Comparison of ENCODE assay signal across 34 cellular contexts in the genomic region with DNA sequence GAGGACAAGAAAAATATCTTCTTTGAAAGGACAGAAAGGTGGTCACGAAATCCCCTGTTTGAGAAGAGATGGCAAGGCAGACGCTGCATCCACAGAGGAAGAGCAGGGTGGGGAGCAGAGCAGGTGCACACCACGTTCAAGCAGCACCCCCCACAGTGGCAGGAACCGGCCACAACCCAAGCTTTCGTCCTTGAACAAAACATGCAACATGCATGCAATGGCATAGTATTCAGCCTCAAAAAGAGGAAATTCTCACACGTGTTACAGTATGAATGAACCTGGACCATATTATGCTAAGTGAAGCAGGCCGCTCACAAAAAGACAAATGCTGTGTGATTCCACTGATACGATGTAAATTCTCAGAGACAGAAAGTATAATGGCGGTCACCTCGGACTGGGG. TPM values are rescaled to one million over a fixed set of nuclear protein-coding genes. Genes with fewer than 3 reads are reported as not detected.
"Had no signal": no experiment of that assay in that cellular context is flagged by ENCODE, and none has a peak within 500 bp of the region (broad histone marks: within the 10 kb centered on the region; RNA-seq: fewer than 3 reads in every experiment).

No MANE protein-coding gene starts in this region.

- H3K4me3 Mint-ChIP-seq: activated CD4-positive, alpha-beta T cell treated with anti-CD3 and anti-CD28 coated beads for 36 hours; activated CD4-positive, alpha-beta T cell treated with anti-CD3 and anti-CD28 coated beads, Interleukin-2, amount 10 ng/mL, durations not matched to agents 7 days and 5 days; activated CD8-positive, alpha-beta T cell treated with anti-CD3 and anti-CD28 coated beads, Interleukin-2, amount 10 ng/mL, durations not matched to agents 7 days and 5 days; activated naive CD4-positive, alpha-beta T cell treated with anti-CD3 and anti-CD28 coated beads, Interleukin-2, amount 50 U/mL, for 24 hours; activated naive CD8-positive, alpha-beta T cell treated with anti-CD3 and anti-CD28 coated beads, Interleukin-2, amount 10 ng/mL, durations not matched to agents 7 days and 5 days; activated T-cell treated with anti-CD3 and anti-CD28 coated beads, Interleukin-2, amount 50 U/mL, for 24 hours; T-helper 1 cell treated with Interleukin-12 subunit alpha and Interleukin-12 subunit beta and Interleukin-4 antibody, amounts not matched to agents 30 μg/mL and 1 μg/mL, for 36 hours; T-helper 2 cell treated with Interferon-gamma antibody and Interleukin-4, amounts not matched to agents 5 μg/mL and 100 μg/mL, for 36 hours; WTC11 had no signal

- H3K4me3 ChIP-seq: ascending aorta, cardiac muscle cell, SJCRH30, SK-N-MC had no signal

- H3K9me3 ChIP-seq: ascending aorta had no signal

- H3K36me3 ChIP-seq: ascending aorta, cardiac muscle cell, SJCRH30 had no signal

- H3K27me3 ChIP-seq: ascending aorta, cardiac muscle cell had no signal

- H3K4me1 Mint-ChIP-seq: activated CD4-positive, alpha-beta T cell treated with anti-CD3 and anti-CD28 coated beads for 36 hours; activated CD4-positive, alpha-beta T cell treated with anti-CD3 and anti-CD28 coated beads, Interleukin-2, amount 10 ng/mL, durations not matched to agents 7 days and 5 days; activated naive CD4-positive, alpha-beta T cell treated with anti-CD3 and anti-CD28 coated beads, Interleukin-2, amount 50 U/mL, for 24 hours; WTC11 had no signal

- DNase-seq: activated CD4-positive, alpha-beta T cell treated with anti-CD3 and anti-CD28 coated beads, Interleukin-2, amount 10 ng/mL, durations not matched to agents 7 days and 5 days; activated CD4-positive, alpha-beta T cell treated with anti-CD3 and anti-CD28 coated beads, Interleukin-2, amount 50 U/mL, for 48 hours; activated CD8-positive, alpha-beta T cell treated with anti-CD3 and anti-CD28 coated beads, Interleukin-2, amount 10 ng/mL, durations not matched to agents 7 days and 5 days; activated gamma-delta T cell; activated naive CD4-positive, alpha-beta T cell treated with Interleukin-2 at 50 U/mL for 16 hours; activated naive CD8-positive, alpha-beta T cell treated with anti-CD3 and anti-CD28 coated beads, Interleukin-2, amount 10 ng/mL, durations not matched to agents 7 days and 5 days; activated T-cell treated with anti-CD3 and anti-CD28 coated beads, Interleukin-2, amount 50 U/mL, for 24 hours; amygdala; KG1; NCI-H1092 treated with DMSO at 0.1 percent for 48 hours; NCI-H1417; NCI-H146; NCI-H187; NCI-H2029 treated with DMSO at 0.1 percent for 48 hours; NCI-H2107; NCI-H2171; NCI-H510A; NCI-H526; NCI-H748 treated with DMSO at 0.1 percent for 48 hours; OCI-M1; SHP77; SJCRH30 had no signal

- H3K27ac Mint-ChIP-seq: activated CD4-positive, alpha-beta T cell treated with anti-CD3 and anti-CD28 coated beads for 36 hours; activated CD4-positive, alpha-beta T cell treated with anti-CD3 and anti-CD28 coated beads, Interleukin-2, amount 10 ng/mL, durations not matched to agents 7 days and 5 days; activated CD8-positive, alpha-beta T cell treated with anti-CD3 and anti-CD28 coated beads, Interleukin-2, amount 10 ng/mL, durations not matched to agents 7 days and 5 days; activated naive CD4-positive, alpha-beta T cell treated with anti-CD3 and anti-CD28 coated beads, Interleukin-2, amount 50 U/mL, for 24 hours; activated naive CD8-positive, alpha-beta T cell treated with anti-CD3 and anti-CD28 coated beads, Interleukin-2, amount 10 ng/mL, durations not matched to agents 7 days and 5 days; activated T-cell treated with anti-CD3 and anti-CD28 coated beads, Interleukin-2, amount 50 U/mL, for 24 hours; activated T-helper 2 cell treated with anti-CD3 and anti-CD28 coated beads, Interferon-gamma antibody, Interleukin-2, Interleukin-4, amounts not matched to agents 10 μg/mL and 5 μg/mL and 100 μg/mL, durations not matched to agents 14 hours and 24 hours and 36 hours; T-helper 1 cell treated with Interleukin-12 subunit alpha and Interleukin-12 subunit beta and Interleukin-4 antibody, amounts not matched to agents 30 μg/mL and 1 μg/mL, for 36 hours; T-helper 2 cell treated with Interferon-gamma antibody and Interleukin-4, amounts not matched to agents 5 μg/mL and 100 μg/mL, for 36 hours; WTC11 had no signal

- H3K36me3 Mint-ChIP-seq: activated naive CD8-positive, alpha-beta T cell treated with anti-CD3 and anti-CD28 coated beads, Interleukin-2, amount 10 ng/mL, durations not matched to agents 7 days and 5 days had no signal

- H3K9me3 Mint-ChIP-seq: activated CD4-positive, alpha-beta T cell treated with anti-CD3 and anti-CD28 coated beads, Interleukin-2, amount 10 ng/mL, durations not matched to agents 7 days and 5 days; activated naive CD4-positive, alpha-beta T cell treated with anti-CD3 and anti-CD28 coated beads, Interleukin-2, amount 50 U/mL, for 24 hours; activated naive CD8-positive, alpha-beta T cell treated with anti-CD3 and anti-CD28 coated beads, Interleukin-2, amount 10 ng/mL, durations not matched to agents 7 days and 5 days; activated T-cell treated with anti-CD3 and anti-CD28 coated beads, Interleukin-2, amount 50 U/mL, for 24 hours; T-helper 2 cell treated with Interferon-gamma antibody and Interleukin-4, amounts not matched to agents 5 μg/mL and 100 μg/mL, for 36 hours had no signal

- H3K4me1 ChIP-seq: ascending aorta, SJCRH30 had no signal

- H3K27ac ChIP-seq: ascending aorta, cardiac muscle cell, SJCRH30, SK-N-MC had no signal

- ATAC-seq: activated CD4-positive, CD25-positive, alpha-beta regulatory T cell treated with anti-CD3 and anti-CD28 coated beads, Interleukin-2, amount 50 U/mL, for 24 hours; activated CD8-positive, alpha-beta T cell treated with anti-CD3 and anti-CD28 coated beads, Interleukin-2, amount 10 ng/mL, durations not matched to agents 7 days and 5 days; Panc1; WTC11 had no signal

RNA-seq across cellular contexts. Expression of gene CMPK2, which starts 51.4 kb away (rescaled TPM):
- total RNA-seq: LHCN-M2, SJCRH30 had no signal
